9 cellular contexts compared by ENCODE assay signal in genomic region chr2:3679180-3679579, GRCh38. TPM values are rescaled to one million over a fixed set of nuclear protein-coding genes. Genes with fewer than 3 reads are reported as not detected.
"Had no signal": no experiment of that assay in that cellular context is flagged by ENCODE, and none has a peak within 500 bp of the region (broad histone marks: within the 10 kb centered on the region; RNA-seq: fewer than 3 reads in every experiment).

No MANE protein-coding gene starts in this region.

- FAIRE-seq: G401.6, GM12878, GM12891, GM12892, GM18507, GM19239 had no signal

- DNase-seq: GDM1, GF-D8 had no signal

- H3K4me3 ChIP-seq: GM12878 had no signal

- ATAC-seq: GM12878 had no signal

RNA-seq across cellular contexts. Expression of gene ALLC, which starts 21.2 kb away (rescaled TPM):
- total RNA-seq: G401, GM12878 had no signal

RNA-seq across cellular contexts. Expression of gene DCDC2C, which starts 24.2 kb away (rescaled TPM):
- total RNA-seq: G401, GM12878 had no signal
- polyA plus RNA-seq: GM12878 had no signal
